Comparison of ENCODE assay signal across 15 cellular contexts in the genomic region with DNA sequence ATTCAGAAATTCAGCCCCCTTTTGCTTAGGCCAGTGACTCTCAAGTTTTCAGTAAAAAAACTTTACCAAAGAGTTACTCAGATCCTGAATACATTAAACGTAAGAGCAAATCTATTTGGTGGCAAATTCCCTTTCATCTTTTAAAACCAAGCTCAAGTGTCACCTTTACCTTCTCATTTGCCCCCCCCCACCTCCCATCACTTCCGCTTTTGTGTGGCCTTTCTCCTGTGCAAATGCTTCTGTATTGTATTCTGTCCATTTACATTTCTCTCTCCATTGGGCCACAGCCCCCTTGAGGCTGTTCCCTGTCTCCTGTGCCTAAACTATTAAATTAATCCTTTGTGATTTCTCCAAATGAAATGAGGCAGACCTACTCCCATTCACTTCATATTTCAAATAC. TPM values are rescaled to one million over a fixed set of nuclear protein-coding genes. Genes with fewer than 3 reads are reported as not detected.
DNase-seq lines count a peak whose midpoint lies in the region; ATAC-seq and TF ChIP-seq lines count a peak whose summit lies in the region.
"Had no signal": no experiment of that assay in that cellular context is flagged by ENCODE, and none has a peak within 500 bp of the region (broad histone marks: within the 10 kb centered on the region; RNA-seq: fewer than 3 reads in every experiment).

No MANE protein-coding gene starts in this region.

- intact Hi-C loops in activated CD4-positive, alpha-beta T cell treated with anti-CD3 and anti-CD28 coated beads for 36 hours (cut with DNase I, micrococcal nuclease) = loop anchor here (5.0 kb wide), 2 partner anchors 145 to 1630 kb away; a partner anchor contains a TSS

- H3K27ac ChIP-seq in OCI-LY1 (ENCODE audit: low read depth, low read length, poor library complexity, severe bottlenecking) = peak overlapping the region; percentile 39
- H3K27ac ChIP-seq: breast epithelium, upper lobe of left lung had no signal

- H3K36me3 ChIP-seq in OCI-LY1 (ENCODE audit: insufficient read depth, low read length) = peaks cover 53% of the 10 kb centered on the region

- CTCF ChIA-PET in activated CD4-positive, alpha-beta T cell treated with anti-CD3 and anti-CD28 coated beads for 36 hours (lab: Charles Lee) = interaction anchor here (0.6 to 3.6 kb wide), 8 partner anchors 7 to 197 kb away, joined by 3 to 32 read pairs (median 7); a partner anchor contains a TSS

- H3K36me3 Mint-ChIP-seq in activated CD4-positive, alpha-beta T cell treated with anti-CD3 and anti-CD28 coated beads for 36 hours (ENCODE audit: low read depth) = peaks cover 53% of the 10 kb centered on the region
- H3K36me3 Mint-ChIP-seq in central memory CD8-positive, alpha-beta T cell (ENCODE audit: insufficient read depth) = peaks cover 53% of the 10 kb centered on the region
- peaks cover 25% of the 10 kb centered on the region for H3K36me3 Mint-ChIP-seq in osteocyte (ENCODE audit: unreplicated experiment)

- no peaks in the 10 kb centered on the region for H3K27me3 Mint-ChIP-seq in activated CD4-positive, alpha-beta T cell treated with anti-CD3 and anti-CD28 coated beads for 36 hours
- no peaks in the 10 kb centered on the region for H3K27me3 Mint-ChIP-seq in central memory CD8-positive, alpha-beta T cell
- no peaks in the 10 kb centered on the region for H3K27me3 Mint-ChIP-seq in osteocyte (ENCODE audit: unreplicated experiment)

- TF ChIP-seq CTCF in OCI-LY1 (IDR thresholded peaks at IDR 0.05; ENCODE audit: low read length) (no peak; the same call in 1 of the 2 replicates), osteocyte (IDR thresholded peaks at IDR 0.05) (no peak)

- peak overlapping the region; percentile 92 for H3K4me3 Mint-ChIP-seq in activated CD4-positive, alpha-beta T cell treated with anti-CD3 and anti-CD28 coated beads for 36 hours
- peak overlapping the region; percentile 94 for H3K4me3 Mint-ChIP-seq in central memory CD8-positive, alpha-beta T cell
- H3K4me3 Mint-ChIP-seq in osteocyte (ENCODE audit: unreplicated experiment) = peak overlapping the region; percentile 99

- H3K79me2 ChIP-seq in OCI-LY1 (ENCODE audit: insufficient read depth, low read length) = peaks cover 16% of the 10 kb centered on the region

- DNase-seq in activated CD4-positive, alpha-beta T cell treated with anti-CD3 and anti-CD28 coated beads for 36 hours = no peak
- no peak for DNase-seq in activated CD4-positive, alpha-beta T cell treated with anti-CD3 and anti-CD28 coated beads, Interleukin-2, amount 50 U/mL, for 48 hours
- DNase-seq in central memory CD8-positive, alpha-beta T cell (ENCODE audit: low spot score in 2 of 2) = no peak
- DNase-seq in osteocyte (ENCODE audit: extremely low spot score, unreplicated experiment) = no peak
- no peak for DNase-seq in GM19238 (ENCODE audit: insufficient read length, low spot score)
- DNase-seq: activated CD4-positive, alpha-beta T cell treated with anti-CD3 and anti-CD28 coated beads, Interleukin-2, amount 50 U/mL, for 1 hour; esophagus squamous epithelium; kidney glomerular epithelial cell; NCI-H510A treated with DMSO at 0.1 percent for 48 hours; SIG-M5; upper lobe of left lung had no signal

- peak overlapping the region; percentile 95 for H3K4me2 ChIP-seq in OCI-LY1 (ENCODE audit: low read length)

- H3K27me3 ChIP-seq in OCI-LY1 (ENCODE audit: insufficient read depth, low read length) = no peaks in the 10 kb centered on the region
- H3K27me3 ChIP-seq: breast epithelium, esophagus squamous epithelium, upper lobe of left lung had no signal

- peaks cover 42% of the 10 kb centered on the region for H3K4me1 ChIP-seq in OCI-LY1 (ENCODE audit: insufficient read depth, low read length, severe bottlenecking)

- H3K9me3 ChIP-seq in OCI-LY1 (ENCODE audit: low read length) = no peaks in the 10 kb centered on the region
- H3K9me3 ChIP-seq: breast epithelium, esophagus squamous epithelium, upper lobe of left lung had no signal

- no peak overlapping the region; the same call in 1 of the 2 replicates for H3K9ac ChIP-seq in OCI-LY1 (ENCODE audit: low read length)

- H3K27ac Mint-ChIP-seq in activated CD4-positive, alpha-beta T cell treated with anti-CD3 and anti-CD28 coated beads for 36 hours = peak overlapping the region; percentile 90
- H3K27ac Mint-ChIP-seq in central memory CD8-positive, alpha-beta T cell (ENCODE audit: low read depth) = peak overlapping the region; percentile 96
- no peak overlapping the region for H3K27ac Mint-ChIP-seq in osteocyte (ENCODE audit: unreplicated experiment)

- no peaks in the 10 kb centered on the region for H3K9me3 Mint-ChIP-seq in activated CD4-positive, alpha-beta T cell treated with anti-CD3 and anti-CD28 coated beads for 36 hours (ENCODE audit: low read depth)
- no peaks in the 10 kb centered on the region for H3K9me3 Mint-ChIP-seq in central memory CD8-positive, alpha-beta T cell
- H3K9me3 Mint-ChIP-seq in osteocyte (ENCODE audit: unreplicated experiment) = no peaks in the 10 kb centered on the region

- no peak for ATAC-seq in activated CD4-positive, alpha-beta T cell treated with anti-CD3 and anti-CD28 coated beads for 36 hours
- ATAC-seq in central memory CD8-positive, alpha-beta T cell (replicated peaks; ENCODE audit: extremely low read depth, poor library complexity, severe bottlenecking) = no peak
- ATAC-seq in HG03432 (IDR thresholded peaks at IDR 0.05; ENCODE audit: unreplicated experiment) = no peak
- ATAC-seq in HG02759 (IDR thresholded peaks at IDR 0.05; ENCODE audit: unreplicated experiment) = no peak

- no peaks in the 10 kb centered on the region for H3K9me2 ChIP-seq in OCI-LY1 (ENCODE audit: low read depth, low read length)

- peak overlapping the region; percentile 95 for H3K4me3 ChIP-seq in OCI-LY1 (ENCODE audit: low read depth, low read length, poor library complexity, severe bottlenecking)

- no peak overlapping the region for H2AFZ ChIP-seq in OCI-LY1 (ENCODE audit: low read length)

- H4K20me1 ChIP-seq in OCI-LY1 (ENCODE audit: insufficient read depth, low read length) = no peaks in the 10 kb centered on the region

- H3F3A ChIP-seq in OCI-LY1 (ENCODE audit: insufficient read depth, low read length) = peaks cover 2% of the 10 kb centered on the region; the same call in 1 of the 2 replicates

- POLR2A ChIA-PET in activated CD4-positive, alpha-beta T cell treated with anti-CD3 and anti-CD28 coated beads for 36 hours (lab: Charles Lee) = interaction anchor here (0.7 kb wide), 1 partner anchor 315 kb away, joined by 3 read pairs; no protein-coding TSS in a partner anchor

- peaks cover 37% of the 10 kb centered on the region for H3K4me1 Mint-ChIP-seq in activated CD4-positive, alpha-beta T cell treated with anti-CD3 and anti-CD28 coated beads for 36 hours
- peaks cover 34% of the 10 kb centered on the region for H3K4me1 Mint-ChIP-seq in central memory CD8-positive, alpha-beta T cell
- peaks cover 31% of the 10 kb centered on the region for H3K4me1 Mint-ChIP-seq in osteocyte (ENCODE audit: unreplicated experiment)

RNA-seq across cellular contexts. Expression of a gene that starts 1.9 kb away (rescaled TPM):
- total RNA-seq in activated CD4-positive, alpha-beta T cell treated with anti-CD3 and anti-CD28 coated beads for 36 hours = 10 to 100 TPM; 92.8 to 97.3 TPM
- total RNA-seq in osteocyte = 48.7 and 50.9 TPM in 2 replicates

RNA-seq across cellular contexts. Expression of a gene that starts 42.7 kb away (rescaled TPM):
- total RNA-seq in activated CD4-positive, alpha-beta T cell treated with anti-CD3 and anti-CD28 coated beads for 36 hours = 10 to 100 TPM; 14.7 to 21.9 TPM
- 9.1 and 9.9 TPM in 2 replicates for total RNA-seq in osteocyte
